In the genomic region with DNA sequence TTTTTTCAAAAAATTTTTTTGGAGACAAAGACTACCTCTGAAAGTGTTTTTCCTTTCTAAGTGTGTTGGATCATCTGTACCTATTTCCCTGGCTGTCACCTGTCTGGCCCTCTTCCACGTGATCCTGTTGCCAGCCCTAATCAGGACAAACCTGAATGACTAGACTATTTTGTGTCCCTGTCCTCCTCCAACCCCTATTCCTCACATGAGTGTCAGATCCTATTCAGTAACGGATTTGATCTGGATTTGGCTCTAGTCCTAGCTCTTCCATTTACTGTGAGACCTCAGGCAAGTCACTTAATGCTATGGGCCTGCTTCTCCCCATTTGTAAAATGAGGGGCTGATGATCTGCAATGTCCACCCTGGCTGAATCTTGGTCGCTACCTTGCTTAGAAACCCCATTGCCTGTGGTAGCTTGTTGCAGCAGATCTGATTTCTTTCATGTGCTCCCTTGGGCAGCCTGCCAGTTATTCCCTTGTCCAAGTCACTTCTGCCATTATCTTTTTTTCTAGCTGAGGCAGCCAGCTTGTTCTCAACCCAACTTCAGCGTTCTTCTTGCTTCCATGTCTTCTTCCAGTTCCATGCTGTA, we compare ENCODE assay signal across 1 cellular context.
TF ChIP-seq lines count a peak whose summit lies in the region.

No MANE protein-coding gene starts in this region.

TF ChIP-seq in HEK293, 187 proteins besides CTCF, POLR2A, EP300 and RAD21 (continued from another document):
- peak; percentile 33; the same call in 1 of the 2 replicates for TF ChIP-seq ZNF362 (tag by site-specific recombination; IDR thresholded peaks at IDR 0.05)
- TF ChIP-seq PRDM1 (tag by site-specific recombination; IDR thresholded peaks at IDR 0.05) = peak; percentile 60; the same call in 1 of the 2 replicates
- TF ChIP-seq, protein P1, sequence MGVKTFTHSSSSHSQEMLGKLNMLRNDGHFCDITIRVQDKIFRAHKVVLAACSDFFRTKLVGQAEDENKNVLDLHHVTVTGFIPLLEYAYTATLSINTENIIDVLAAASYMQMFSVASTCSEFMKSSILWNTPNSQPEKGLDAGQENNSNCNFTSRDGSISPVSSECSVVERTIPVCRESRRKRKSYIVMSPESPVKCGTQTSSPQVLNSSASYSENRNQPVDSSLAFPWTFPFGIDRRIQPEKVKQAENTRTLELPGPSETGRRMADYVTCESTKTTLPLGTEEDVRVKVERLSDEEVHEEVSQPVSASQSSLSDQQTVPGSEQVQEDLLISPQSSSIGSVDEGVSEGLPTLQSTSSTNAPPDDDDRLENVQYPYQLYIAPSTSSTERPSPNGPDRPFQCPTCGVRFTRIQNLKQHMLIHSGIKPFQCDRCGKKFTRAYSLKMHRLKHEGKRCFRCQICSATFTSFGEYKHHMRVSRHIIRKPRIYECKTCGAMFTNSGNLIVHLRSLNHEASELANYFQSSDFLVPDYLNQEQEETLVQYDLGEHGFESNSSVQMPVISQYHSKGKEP (tag by site-specific recombination; IDR thresholded peaks at IDR 0.05) = no peak
- TF ChIP-seq KLF10 (tag by site-specific recombination; IDR thresholded peaks at IDR 0.05) = no peak
- peak; percentile 83 for TF ChIP-seq SCRT2 (tag by site-specific recombination; IDR thresholded peaks at IDR 0.05)
- peak; percentile 93 for TF ChIP-seq ZNF133 (tag by site-specific recombination; IDR thresholded peaks at IDR 0.05)
- peak; percentile 91 for TF ChIP-seq ZNF600 (tag by site-specific recombination; IDR thresholded peaks at IDR 0.05)
- TF ChIP-seq ZNF768 (tag by site-specific recombination; IDR thresholded peaks at IDR 0.05) = no peak
- peak; percentile 64 for TF ChIP-seq ZBTB17 (tag by site-specific recombination; IDR thresholded peaks at IDR 0.05)
- TF ChIP-seq ZNF140 (tag by site-specific recombination; IDR thresholded peaks at IDR 0.05) = no peak
- TF ChIP-seq, protein P2, sequence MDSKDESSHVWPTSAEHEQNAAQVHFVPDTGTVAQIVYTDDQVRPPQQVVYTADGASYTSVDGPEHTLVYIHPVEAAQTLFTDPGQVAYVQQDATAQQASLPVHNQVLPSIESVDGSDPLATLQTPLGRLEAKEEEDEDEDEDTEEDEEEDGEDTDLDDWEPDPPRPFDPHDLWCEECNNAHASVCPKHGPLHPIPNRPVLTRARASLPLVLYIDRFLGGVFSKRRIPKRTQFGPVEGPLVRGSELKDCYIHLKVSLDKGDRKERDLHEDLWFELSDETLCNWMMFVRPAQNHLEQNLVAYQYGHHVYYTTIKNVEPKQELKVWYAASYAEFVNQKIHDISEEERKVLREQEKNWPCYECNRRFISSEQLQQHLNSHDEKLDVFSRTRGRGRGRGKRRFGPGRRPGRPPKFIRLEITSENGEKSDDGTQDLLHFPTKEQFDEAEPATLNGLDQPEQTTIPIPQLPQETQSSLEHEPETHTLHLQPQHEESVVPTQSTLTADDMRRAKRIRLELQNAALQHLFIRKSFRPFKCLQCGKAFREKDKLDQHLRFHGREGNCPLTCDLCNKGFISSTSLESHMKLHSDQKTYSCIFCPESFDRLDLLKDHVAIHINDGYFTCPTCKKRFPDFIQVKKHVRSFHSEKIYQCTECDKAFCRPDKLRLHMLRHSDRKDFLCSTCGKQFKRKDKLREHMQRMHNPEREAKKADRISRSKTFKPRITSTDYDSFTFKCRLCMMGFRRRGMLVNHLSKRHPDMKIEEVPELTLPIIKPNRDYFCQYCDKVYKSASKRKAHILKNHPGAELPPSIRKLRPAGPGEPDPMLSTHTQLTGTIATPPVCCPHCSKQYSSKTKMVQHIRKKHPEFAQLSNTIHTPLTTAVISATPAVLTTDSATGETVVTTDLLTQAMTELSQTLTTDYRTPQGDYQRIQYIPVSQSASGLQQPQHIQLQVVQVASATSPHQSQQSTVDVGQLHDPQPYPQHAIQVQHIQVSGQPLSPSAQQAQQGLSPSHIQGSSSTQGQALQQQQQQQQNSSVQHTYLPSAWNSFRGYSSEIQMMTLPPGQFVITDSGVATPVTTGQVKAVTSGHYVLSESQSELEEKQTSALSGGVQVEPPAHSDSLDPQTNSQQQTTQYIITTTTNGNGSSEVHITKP (tag by site-specific recombination; IDR thresholded peaks at IDR 0.05) = peak; percentile 77
